12 cellular contexts compared by ENCODE assay signal in the genomic region with DNA sequence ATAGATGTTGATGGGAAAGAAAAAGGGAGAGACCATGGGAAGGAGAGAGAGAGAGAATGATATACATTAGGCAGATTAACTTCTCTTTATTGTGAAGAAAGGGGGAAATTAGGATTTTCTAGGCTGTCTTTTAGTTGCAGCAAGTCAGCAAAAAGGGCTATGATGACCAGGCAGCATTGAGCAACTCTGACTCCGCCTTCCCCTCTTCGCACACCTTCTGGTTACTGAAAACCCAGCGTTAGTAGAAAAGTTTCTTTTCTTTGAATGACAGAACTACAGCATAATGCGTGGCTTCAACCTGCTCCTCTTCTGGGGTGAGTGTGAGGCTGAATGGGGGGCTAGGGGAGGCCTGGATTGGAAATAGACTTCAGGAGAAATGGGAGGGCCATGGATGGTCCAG. TPM values are rescaled to one million over a fixed set of nuclear protein-coding genes. Genes with fewer than 3 reads are reported as not detected.
DNase-seq lines count a peak whose midpoint lies in the region; ATAC-seq, FAIRE-seq and TF ChIP-seq lines count a peak whose summit lies in the region.
"Had no signal": no experiment of that assay in that cellular context is flagged by ENCODE, and none has a peak within 500 bp of the region (broad histone marks: within the 10 kb centered on the region; RNA-seq: fewer than 3 reads in every experiment).

A gene with protein sequence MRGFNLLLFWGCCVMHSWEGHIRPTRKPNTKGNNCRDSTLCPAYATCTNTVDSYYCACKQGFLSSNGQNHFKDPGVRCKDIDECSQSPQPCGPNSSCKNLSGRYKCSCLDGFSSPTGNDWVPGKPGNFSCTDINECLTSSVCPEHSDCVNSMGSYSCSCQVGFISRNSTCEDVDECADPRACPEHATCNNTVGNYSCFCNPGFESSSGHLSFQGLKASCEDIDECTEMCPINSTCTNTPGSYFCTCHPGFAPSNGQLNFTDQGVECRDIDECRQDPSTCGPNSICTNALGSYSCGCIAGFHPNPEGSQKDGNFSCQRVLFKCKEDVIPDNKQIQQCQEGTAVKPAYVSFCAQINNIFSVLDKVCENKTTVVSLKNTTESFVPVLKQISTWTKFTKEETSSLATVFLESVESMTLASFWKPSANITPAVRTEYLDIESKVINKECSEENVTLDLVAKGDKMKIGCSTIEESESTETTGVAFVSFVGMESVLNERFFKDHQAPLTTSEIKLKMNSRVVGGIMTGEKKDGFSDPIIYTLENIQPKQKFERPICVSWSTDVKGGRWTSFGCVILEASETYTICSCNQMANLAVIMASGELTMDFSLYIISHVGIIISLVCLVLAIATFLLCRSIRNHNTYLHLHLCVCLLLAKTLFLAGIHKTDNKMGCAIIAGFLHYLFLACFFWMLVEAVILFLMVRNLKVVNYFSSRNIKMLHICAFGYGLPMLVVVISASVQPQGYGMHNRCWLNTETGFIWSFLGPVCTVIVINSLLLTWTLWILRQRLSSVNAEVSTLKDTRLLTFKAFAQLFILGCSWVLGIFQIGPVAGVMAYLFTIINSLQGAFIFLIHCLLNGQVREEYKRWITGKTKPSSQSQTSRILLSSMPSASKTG (plus strand): TSS at position 254 of the 400 bp plus-strand sequence. CDS start 30 bp downstream, at position 284.

- no peaks in the 10 kb centered on the region for H3K27me3 Mint-ChIP-seq in activated T-cell treated with anti-CD3 and anti-CD28 coated beads, Interleukin-2, amount 50 U/mL, for 24 hours
- no peaks in the 10 kb centered on the region for H3K27me3 Mint-ChIP-seq in activated naive CD8-positive, alpha-beta T cell treated with anti-CD3 and anti-CD28 coated beads for 36 hours

- peaks cover 53% of the 10 kb centered on the region for H3K4me1 Mint-ChIP-seq in activated T-cell treated with anti-CD3 and anti-CD28 coated beads, Interleukin-2, amount 50 U/mL, for 24 hours (ENCODE audit: low read depth)
- H3K4me1 Mint-ChIP-seq in activated naive CD8-positive, alpha-beta T cell treated with anti-CD3 and anti-CD28 coated beads for 36 hours, result peaks cover 36% of the 10 kb centered on the region

- no peak for ATAC-seq in HG03469 (IDR thresholded peaks at IDR 0.05; ENCODE audit: unreplicated experiment)

- TF ChIP-seq POLR2A in GM12891 (IDR thresholded peaks at IDR 0.05; ENCODE audit: low read depth, low read length), result no peak

- H3K4me3 Mint-ChIP-seq in activated T-cell treated with anti-CD3 and anti-CD28 coated beads, Interleukin-2, amount 50 U/mL, for 24 hours, result no peak within 1 kb of the TSS
- no peak within 1 kb of the TSS for H3K4me3 Mint-ChIP-seq in activated naive CD8-positive, alpha-beta T cell treated with anti-CD3 and anti-CD28 coated beads for 36 hours

- FAIRE-seq in GM12891 (lab: Jason Lieb, UNC), result no peak
- FAIRE-seq: small intestine had no signal

- H3K36me3 Mint-ChIP-seq in activated T-cell treated with anti-CD3 and anti-CD28 coated beads, Interleukin-2, amount 50 U/mL, for 24 hours (ENCODE audit: low read depth), result peaks cover 13% of the 10 kb centered on the region
- peaks cover 21% of the 10 kb centered on the region for H3K36me3 Mint-ChIP-seq in activated naive CD8-positive, alpha-beta T cell treated with anti-CD3 and anti-CD28 coated beads for 36 hours

- peaks cover 14% of the 10 kb centered on the region for H3K9me3 Mint-ChIP-seq in activated T-cell treated with anti-CD3 and anti-CD28 coated beads, Interleukin-2, amount 50 U/mL, for 24 hours
- peaks cover 20% of the 10 kb centered on the region for H3K9me3 Mint-ChIP-seq in activated naive CD8-positive, alpha-beta T cell treated with anti-CD3 and anti-CD28 coated beads for 36 hours

- DNase-seq in activated T-cell treated with anti-CD3 and anti-CD28 coated beads, Interleukin-2, amount 50 U/mL, for 24 hours, result no peak
- DNase-seq in activated T-cell treated with anti-CD3 and anti-CD28 coated beads, Interleukin-2, amount 50 U/mL, for 1 hour, result no peak
- peak; percentile 86 for DNase-seq in NOMO-1 (lab: John Stamatoyannopoulos, UW; ENCODE audit: unreplicated experiment in 2 of 2)
- peak; percentile 9 for DNase-seq in activated naive CD8-positive, alpha-beta T cell treated with anti-CD3 and anti-CD28 coated beads for 36 hours
- DNase-seq in stimulated activated CD8-positive, alpha-beta memory T cell treated with anti-CD3 and anti-CD28 coated beads, Interleukin-4, amount 100 ng/mL, for 48 hours, result peak; percentile 43
- no peak for DNase-seq in putamen (ENCODE audit: low spot score)
- no peak for DNase-seq in GM12891 (ENCODE audit: insufficient read length, low spot score)
- DNase-seq: DMS79, NCI-H187, small intestine had no signal

- peak within 1 kb of the TSS; percentile 38 for H3K27ac Mint-ChIP-seq in activated T-cell treated with anti-CD3 and anti-CD28 coated beads, Interleukin-2, amount 50 U/mL, for 24 hours
- H3K27ac Mint-ChIP-seq in activated naive CD8-positive, alpha-beta T cell treated with anti-CD3 and anti-CD28 coated beads for 36 hours, result no peak within 1 kb of the TSS

TF ChIP-seq in GM12891, 5 proteins besides CTCF, POLR2A, EP300 and RAD21:
- no peak for TF ChIP-seq POU2F2 (IDR thresholded peaks at IDR 0.05; ENCODE audit: low read depth, low read length)
- TF ChIP-seq TAF1 (IDR thresholded peaks at IDR 0.05; ENCODE audit: low read depth, low read length), result no peak
- no peak for TF ChIP-seq SPI1 (IDR thresholded peaks at IDR 0.05; ENCODE audit: low read depth, low read length)
- TF ChIP-seq PAX5 (IDR thresholded peaks at IDR 0.05; ENCODE audit: insufficient read depth, low read length, severe bottlenecking), result no peak
- TF ChIP-seq POLR2AphosphoS5 (IDR thresholded peaks at IDR 0.05; ENCODE audit: low read depth, low read length), result no peak

RNA-seq across cellular contexts. Expression of the gene that starts here (rescaled TPM):
- total RNA-seq in activated naive CD8-positive, alpha-beta T cell treated with anti-CD3 and anti-CD28 coated beads for 36 hours, result 1 to 10 TPM in 1 of 2 experiments, under 1 TPM in 1; 0.88 to 1.3 TPM
- 0.47 TPM for polyA plus RNA-seq in GM12891 (2012; ENCODE audit: low read depth, missing spikeins)
- total RNA-seq: epithelial cell of proximal tubule had no signal

Comparison
In these comparisons a context has a peak if more than half of its experiments do, and no peak if none do; other contexts are left out.
1. DNase-seq: peak in NOMO-1 (2 of 2), activated naive CD8-positive, alpha-beta T cell treated with anti-CD3 and anti-CD28 coated beads for 36 hours (single experiment) and stimulated activated CD8-positive, alpha-beta memory T cell treated with anti-CD3 and anti-CD28 coated beads, Interleukin-4, amount 100 ng/mL, for 48 hours (single experiment); none in activated T-cell treated with anti-CD3 and anti-CD28 coated beads, Interleukin-2, amount 50 U/mL, for 24 hours (single experiment), activated T-cell treated with anti-CD3 and anti-CD28 coated beads, Interleukin-2, amount 50 U/mL, for 1 hour (single experiment), putamen (single experiment) and GM12891 (single experiment).